Comparison of ENCODE assay signal across 1 cellular context in the genomic region with DNA sequence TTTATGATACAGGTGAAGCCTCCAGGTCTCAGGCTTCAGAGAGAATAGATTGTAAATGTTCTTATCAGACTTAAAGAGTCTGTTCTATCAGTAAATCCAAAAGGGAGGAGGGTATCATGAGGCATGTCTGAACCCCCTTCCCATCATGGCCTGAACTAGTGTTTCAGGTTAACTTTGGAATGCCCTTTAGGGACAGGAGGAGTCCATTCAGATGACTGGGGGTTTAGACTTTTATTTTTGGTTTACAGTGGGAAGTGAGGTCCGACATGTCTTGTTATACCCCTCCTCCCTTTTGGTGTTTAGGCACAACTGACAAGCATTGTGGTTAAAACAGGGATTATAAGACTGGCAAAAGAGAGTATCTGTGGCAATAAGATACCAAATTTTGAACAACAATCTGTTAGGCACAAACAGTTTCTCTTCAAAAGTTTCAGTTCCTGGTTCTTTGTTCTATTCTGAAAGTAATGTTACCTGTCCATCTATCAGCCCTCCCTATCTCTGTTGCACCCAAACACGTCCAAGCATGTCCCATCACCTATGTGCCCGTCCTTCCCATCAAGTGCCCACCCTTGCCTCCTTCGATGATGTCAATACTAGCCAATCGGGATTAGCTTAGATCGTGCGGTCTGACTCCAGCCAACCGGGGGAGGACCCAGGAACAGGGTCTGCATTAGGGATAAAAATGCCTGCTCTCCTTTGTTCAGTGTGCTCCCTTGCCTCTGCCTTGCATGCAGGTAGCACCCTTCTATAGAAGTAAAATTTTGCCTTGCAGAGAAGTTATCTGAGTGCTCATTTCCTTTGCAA.
TF ChIP-seq lines count a peak whose summit lies in the region.

No MANE protein-coding gene starts in this region.

TF ChIP-seq in GM12878, 131 proteins besides CTCF, POLR2A, EP300 and RAD21 (continued from another document):
- TF ChIP-seq, protein P1, sequence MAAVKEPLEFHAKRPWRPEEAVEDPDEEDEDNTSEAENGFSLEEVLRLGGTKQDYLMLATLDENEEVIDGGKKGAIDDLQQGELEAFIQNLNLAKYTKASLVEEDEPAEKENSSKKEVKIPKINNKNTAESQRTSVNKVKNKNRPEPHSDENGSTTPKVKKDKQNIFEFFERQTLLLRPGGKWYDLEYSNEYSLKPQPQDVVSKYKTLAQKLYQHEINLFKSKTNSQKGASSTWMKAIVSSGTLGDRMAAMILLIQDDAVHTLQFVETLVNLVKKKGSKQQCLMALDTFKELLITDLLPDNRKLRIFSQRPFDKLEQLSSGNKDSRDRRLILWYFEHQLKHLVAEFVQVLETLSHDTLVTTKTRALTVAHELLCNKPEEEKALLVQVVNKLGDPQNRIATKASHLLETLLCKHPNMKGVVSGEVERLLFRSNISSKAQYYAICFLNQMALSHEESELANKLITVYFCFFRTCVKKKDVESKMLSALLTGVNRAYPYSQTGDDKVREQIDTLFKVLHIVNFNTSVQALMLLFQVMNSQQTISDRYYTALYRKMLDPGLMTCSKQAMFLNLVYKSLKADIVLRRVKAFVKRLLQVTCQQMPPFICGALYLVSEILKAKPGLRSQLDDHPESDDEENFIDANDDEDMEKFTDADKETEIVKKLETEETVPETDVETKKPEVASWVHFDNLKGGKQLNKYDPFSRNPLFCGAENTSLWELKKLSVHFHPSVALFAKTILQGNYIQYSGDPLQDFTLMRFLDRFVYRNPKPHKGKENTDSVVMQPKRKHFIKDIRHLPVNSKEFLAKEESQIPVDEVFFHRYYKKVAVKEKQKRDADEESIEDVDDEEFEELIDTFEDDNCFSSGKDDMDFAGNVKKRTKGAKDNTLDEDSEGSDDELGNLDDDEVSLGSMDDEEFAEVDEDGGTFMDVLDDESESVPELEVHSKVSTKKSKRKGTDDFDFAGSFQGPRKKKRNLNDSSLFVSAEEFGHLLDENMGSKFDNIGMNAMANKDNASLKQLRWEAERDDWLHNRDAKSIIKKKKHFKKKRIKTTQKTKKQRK (IDR thresholded peaks at IDR 0.05; ENCODE audit: low read depth, low read length), result no peak
- TF ChIP-seq ZSCAN29 (IDR thresholded peaks at IDR 0.05) (no peak), RUNX3 (IDR thresholded peaks at IDR 0.05; ENCODE audit: low read length) (peak; percentile 63)
- TF ChIP-seq, protein P2, sequence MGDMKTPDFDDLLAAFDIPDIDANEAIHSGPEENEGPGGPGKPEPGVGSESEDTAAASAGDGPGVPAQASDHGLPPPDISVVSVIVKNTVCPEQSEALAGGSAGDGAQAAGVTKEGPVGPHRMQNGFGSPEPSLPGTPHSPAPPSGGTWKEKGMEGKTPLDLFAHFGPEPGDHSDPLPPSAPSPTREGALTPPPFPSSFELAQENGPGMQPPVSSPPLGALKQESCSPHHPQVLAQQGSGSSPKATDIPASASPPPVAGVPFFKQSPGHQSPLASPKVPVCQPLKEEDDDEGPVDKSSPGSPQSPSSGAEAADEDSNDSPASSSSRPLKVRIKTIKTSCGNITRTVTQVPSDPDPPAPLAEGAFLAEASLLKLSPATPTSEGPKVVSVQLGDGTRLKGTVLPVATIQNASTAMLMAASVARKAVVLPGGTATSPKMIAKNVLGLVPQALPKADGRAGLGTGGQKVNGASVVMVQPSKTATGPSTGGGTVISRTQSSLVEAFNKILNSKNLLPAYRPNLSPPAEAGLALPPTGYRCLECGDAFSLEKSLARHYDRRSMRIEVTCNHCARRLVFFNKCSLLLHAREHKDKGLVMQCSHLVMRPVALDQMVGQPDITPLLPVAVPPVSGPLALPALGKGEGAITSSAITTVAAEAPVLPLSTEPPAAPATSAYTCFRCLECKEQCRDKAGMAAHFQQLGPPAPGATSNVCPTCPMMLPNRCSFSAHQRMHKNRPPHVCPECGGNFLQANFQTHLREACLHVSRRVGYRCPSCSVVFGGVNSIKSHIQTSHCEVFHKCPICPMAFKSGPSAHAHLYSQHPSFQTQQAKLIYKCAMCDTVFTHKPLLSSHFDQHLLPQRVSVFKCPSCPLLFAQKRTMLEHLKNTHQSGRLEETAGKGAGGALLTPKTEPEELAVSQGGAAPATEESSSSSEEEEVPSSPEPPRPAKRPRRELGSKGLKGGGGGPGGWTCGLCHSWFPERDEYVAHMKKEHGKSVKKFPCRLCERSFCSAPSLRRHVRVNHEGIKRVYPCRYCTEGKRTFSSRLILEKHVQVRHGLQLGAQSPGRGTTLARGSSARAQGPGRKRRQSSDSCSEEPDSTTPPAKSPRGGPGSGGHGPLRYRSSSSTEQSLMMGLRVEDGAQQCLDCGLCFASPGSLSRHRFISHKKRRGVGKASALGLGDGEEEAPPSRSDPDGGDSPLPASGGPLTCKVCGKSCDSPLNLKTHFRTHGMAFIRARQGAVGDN (IDR thresholded peaks at IDR 0.05), result no peak
